ENCODE assay signal across 1 cellular context in genomic region chr17:64455993-64456885, GRCh38.
TF ChIP-seq lines count a peak whose summit lies in the region.

No MANE protein-coding gene starts in this region.

TF ChIP-seq in GM12878, 131 proteins besides CTCF, POLR2A, EP300 and RAD21 (continues in another document):
- TF ChIP-seq BHLHE40 (IDR thresholded peaks at IDR 0.05; ENCODE audit: borderline replicate concordance in 1 of 2, low read depth in 2 of 2, low read length in 1 of 2) (no peak), MEF2B (IDR thresholded peaks at IDR 0.05; ENCODE audit: partially characterized antibody, poor library complexity, severe bottlenecking) (peak; percentile 51), E2F8 (IDR thresholded peaks at IDR 0.05; ENCODE audit: low read depth, partially characterized antibody) (no peak), NR2C1 (IDR thresholded peaks at IDR 0.05) (no peak), POU2F2 (IDR thresholded peaks at IDR 0.05; ENCODE audit: borderline replicate concordance, low read depth, low read length) (no peak), POLR2AphosphoS2 (IDR thresholded peaks at IDR 0.05; ENCODE audit: low read depth, low read length) (no peak), MEF2A (IDR thresholded peaks at IDR 0.05; ENCODE audit: insufficient read depth, low read depth, low read length) (peak; percentile 60), GABPA (IDR thresholded peaks at IDR 0.05; ENCODE audit: low read depth) (peak; percentile 56), SUZ12 (IDR thresholded peaks at IDR 0.05; ENCODE audit: unreplicated experiment) (no peak), TBL1XR1 (IDR thresholded peaks at IDR 0.05; ENCODE audit: low read depth, low read length) (no peak), TARDBP (IDR thresholded peaks at IDR 0.05; ENCODE audit: borderline replicate concordance) (no peak), ASH2L (IDR thresholded peaks at IDR 0.05; ENCODE audit: borderline replicate concordance, low read depth) (no peak), HCFC1 (IDR thresholded peaks at IDR 0.05; ENCODE audit: low read length) (no peak), JUNB (IDR thresholded peaks at IDR 0.05) (0 out of 2 replicates have a peak, but pooled peaks have one; percentile 18), SRF (IDR thresholded peaks at IDR 0.05; ENCODE audit: low read depth in 2 of 2, low read length in 2 of 2) (no peak), EED (IDR thresholded peaks at IDR 0.05; ENCODE audit: low read depth) (peak; percentile 71), PRDM15 (CRISPR knock-in tag; IDR thresholded peaks at IDR 0.05) (no peak), CEBPB (IDR thresholded peaks at IDR 0.05; ENCODE audit: borderline replicate concordance in 1 of 2, low read depth in 2 of 2, low read length in 2 of 2) (no peak), EZH2 (IDR thresholded peaks at IDR 0.05; ENCODE audit: borderline replicate concordance, control insufficient read depth, low read depth, low read length) (no peak), IKZF2 (IDR thresholded peaks at IDR 0.05) (peak in 1 of 2 experiments; percentile 46; a peak in 2 of 4 replicates), GATAD2B (conservative IDR thresholded peaks at IDR 0.05; ENCODE audit: low read depth) (no peak), E4F1 (IDR thresholded peaks at IDR 0.05; ENCODE audit: borderline replicate concordance, partially characterized antibody) (no peak), SPI1 (IDR thresholded peaks at IDR 0.05; ENCODE audit: borderline replicate concordance, insufficient read depth, low read depth, low read length) (peak; percentile 68; the same call in 1 of the 2 replicates), RELB (IDR thresholded peaks at IDR 0.05; ENCODE audit: low read depth) (no peak), SP1 (IDR thresholded peaks at IDR 0.05; ENCODE audit: low read depth, low read length) (no peak), ZSCAN29 (IDR thresholded peaks at IDR 0.05) (no peak), IKZF1 (conservative IDR thresholded peaks at IDR 0.05) (peak; percentile 70), HDGF (IDR thresholded peaks at IDR 0.05) (no peak), ZNF687 (IDR thresholded peaks at IDR 0.05) (no peak), TAF1 (IDR thresholded peaks at IDR 0.05; ENCODE audit: borderline replicate concordance, low read depth, low read length) (no peak), NFIC (IDR thresholded peaks at IDR 0.05; ENCODE audit: low read depth, low read length) (0 out of 2 replicates have a peak, but pooled peaks have one; percentile 40), CREB1 (IDR thresholded peaks at IDR 0.05; ENCODE audit: low read depth) (peak; percentile 78), ZBTB11 (CRISPR knock-in tag; IDR thresholded peaks at IDR 0.05) (no peak), YY1 (IDR thresholded peaks at IDR 0.05; ENCODE audit: low read depth, low read length) (no peak), FOXM1 (IDR thresholded peaks at IDR 0.05; ENCODE audit: low read depth, low read length) (no peak)
